8 cellular contexts compared by ENCODE assay signal in genomic region chr2:64730551-64731305, GRCh38.
DNase-seq lines count a peak whose midpoint lies in the region; ATAC-seq and TF ChIP-seq lines count a peak whose summit lies in the region.

No MANE protein-coding gene starts in this region.

- POLR2A ChIA-PET in activated CD8-positive, alpha-beta T cell treated with anti-CD3 and anti-CD28 coated beads, Interleukin-2, amount 10 ng/mL, durations not matched to agents 7 days and 5 days (lab: Charles Lee), result interaction anchor here (7.3 kb wide), 1 partner anchor 78 kb away, joined by 77 read pairs; the partner anchor contains the start of gene SERTAD2

- CTCF ChIA-PET in activated CD8-positive, alpha-beta T cell treated with anti-CD3 and anti-CD28 coated beads, Interleukin-2, amount 10 ng/mL, durations not matched to agents 7 days and 5 days (lab: Charles Lee), result interaction anchor here (0.7 to 3.7 kb wide), 10 partner anchors 11 to 106 kb away, joined by 3 to 13 read pairs (median 4); no protein-coding TSS in a partner anchor

- H3K4me1 Mint-ChIP-seq in activated CD8-positive, alpha-beta T cell treated with anti-CD3 and anti-CD28 coated beads, Interleukin-2, amount 10 ng/mL, durations not matched to agents 7 days and 5 days (ENCODE audit: low read depth), result peaks cover 75% of the 10 kb centered on the region

- no peaks in the 10 kb centered on the region for H3K36me3 ChIP-seq in muscle layer of colon (ENCODE audit: insufficient read depth, low read length)
- no peaks in the 10 kb centered on the region for H3K36me3 ChIP-seq in thyroid gland

- intact Hi-C loops in thyroid gland (cut with DNase I), result loop anchor here (5.0 kb wide), 1 partner anchor 73 kb away; no protein-coding TSS in a partner anchor

- H3K4me3 ChIP-seq in muscle layer of colon (ENCODE audit: low read depth in 1 of 2, low read length in 2 of 2) (peak overlapping the region; percentile 31 to 60), thyroid gland (replicated peaks in 1 of 3) (peak overlapping the region in 2 of 3 donors; percentile 16)

- 0 to 2% methylated on average over 9 of the region's 9 CpGs for WGBS in thyroid gland, 2 donors

- H3K9me3 ChIP-seq in muscle layer of colon (ENCODE audit: low read length), result no peaks in the 10 kb centered on the region
- no peaks in the 10 kb centered on the region for H3K9me3 ChIP-seq in thyroid gland

- no peaks in the 10 kb centered on the region for H3K9me3 Mint-ChIP-seq in activated CD8-positive, alpha-beta T cell treated with anti-CD3 and anti-CD28 coated beads, Interleukin-2, amount 10 ng/mL, durations not matched to agents 7 days and 5 days (ENCODE audit: insufficient read depth)

- H3K27ac ChIP-seq in epithelial cell of prostate (no peak overlapping the region), muscle layer of colon (ENCODE audit: low read depth, low read length) (peak overlapping the region; percentile 79), thyroid gland (peak overlapping the region; percentile 70 to 87 (median 80))

- TF ChIP-seq POLR2A in thyroid gland (IDR thresholded peaks at IDR 0.05), result peak in 1 of 2 donors; percentile 50

- DNase-seq in ACHN (peak; percentile 66), NCI-H2227 treated with DMSO at 0.1 percent for 48 hours (lab: John Stamatoyannopoulos, UW) (peak; percentile 43), epithelial cell of prostate (ENCODE audit: low read depth, low spot score) (peak; percentile 14), thyroid gland (peak; percentile 89 to 91)
- peak; percentile 60 for DNase-seq in activated CD8-positive, alpha-beta T cell treated with anti-CD3 and anti-CD28 coated beads, Interleukin-2, amount 10 ng/mL, durations not matched to agents 7 days and 5 days

- peaks cover 34% of the 10 kb centered on the region for H3K36me3 Mint-ChIP-seq in activated CD8-positive, alpha-beta T cell treated with anti-CD3 and anti-CD28 coated beads, Interleukin-2, amount 10 ng/mL, durations not matched to agents 7 days and 5 days (ENCODE audit: low read depth)

- TF ChIP-seq CTCF in thyroid gland (IDR thresholded peaks at IDR 0.05), result no peak

- H3K27me3 ChIP-seq in muscle layer of colon (ENCODE audit: control insufficient read depth in 1 of 2, insufficient read depth in 2 of 2, low read length in 2 of 2) (no peaks in the 10 kb centered on the region), thyroid gland (no peaks in the 10 kb centered on the region)

- in situ Hi-C loops in ACHN (cut with HindIII; ENCODE audit: low pct_ligation_motif_present, low pct_unique_long_range_greater_than_20kb, low sequenced_read_pairs), result no loop called here

- H3K9ac ChIP-seq in muscle layer of colon (ENCODE audit: low read length), result peak overlapping the region; percentile 35

- peak overlapping the region; percentile 81 for H3K4me3 Mint-ChIP-seq in activated CD8-positive, alpha-beta T cell treated with anti-CD3 and anti-CD28 coated beads, Interleukin-2, amount 10 ng/mL, durations not matched to agents 7 days and 5 days

- ATAC-seq in GM18909 (IDR thresholded peaks at IDR 0.05; ENCODE audit: poor library complexity, unreplicated experiment) (peak; percentile 31), GM21515 (IDR thresholded peaks at IDR 0.05; ENCODE audit: unreplicated experiment) (no peak)
- peak; percentile 72 for ATAC-seq in activated CD8-positive, alpha-beta T cell treated with anti-CD3 and anti-CD28 coated beads, Interleukin-2, amount 10 ng/mL, durations not matched to agents 7 days and 5 days

- H3K27me3 Mint-ChIP-seq in activated CD8-positive, alpha-beta T cell treated with anti-CD3 and anti-CD28 coated beads, Interleukin-2, amount 10 ng/mL, durations not matched to agents 7 days and 5 days (ENCODE audit: low read depth), result no peaks in the 10 kb centered on the region

- H3K27ac Mint-ChIP-seq in activated CD8-positive, alpha-beta T cell treated with anti-CD3 and anti-CD28 coated beads, Interleukin-2, amount 10 ng/mL, durations not matched to agents 7 days and 5 days, result peak overlapping the region; percentile 92

- H3K4me1 ChIP-seq in muscle layer of colon (ENCODE audit: insufficient read depth, low read length) (peaks cover 24% of the 10 kb centered on the region), thyroid gland (peaks cover 29 to 42% of the 10 kb centered on the region in 2 donors)

Comparison
In these comparisons a context has a peak if more than half of its experiments do, and no peak if none do; other contexts are left out.
1. DNase-seq: peak in every context shown above with its lines; median percentile 90 in thyroid gland; 66 in ACHN; 60 in activated CD8-positive, alpha-beta T cell treated with anti-CD3 and anti-CD28 coated beads, Interleukin-2, amount 10 ng/mL, durations not matched to agents 7 days and 5 days; 43 in NCI-H2227 treated with DMSO at 0.1 percent for 48 hours; 14 in epithelial cell of prostate.